Comparison of ENCODE assay signal across 24 cellular contexts in genomic region chr12:49556391-49557186, GRCh38. TPM values are rescaled to one million over a fixed set of nuclear protein-coding genes. Genes with fewer than 3 reads are reported as not detected.
DNase-seq lines count a peak whose midpoint lies in the region; FAIRE-seq and TF ChIP-seq lines count a peak whose summit lies in the region.
"Had no signal": no experiment of that assay in that cellular context is flagged by ENCODE, and none has a peak within 500 bp of the region (broad histone marks: within the 10 kb centered on the region; RNA-seq: fewer than 3 reads in every experiment).

No MANE protein-coding gene starts in this region.

- peaks cover 5% of the 10 kb centered on the region for H3K4me1 ChIP-seq in CD8-positive, alpha-beta memory T cell (ENCODE audit: insufficient read depth, low read length)
- no peaks in the 10 kb centered on the region for H3K4me1 ChIP-seq in neural progenitor cell
- H3K4me1 ChIP-seq: tibial nerve had no signal

- H3K27me3 Mint-ChIP-seq in activated CD4-positive, alpha-beta memory T cell treated with anti-CD3 and anti-CD28 coated beads, Interleukin-2, amount 10 ng/mL, durations not matched to agents 7 days and 5 days = peaks cover 11% of the 10 kb centered on the region
- H3K27me3 Mint-ChIP-seq in activated CD4-positive, alpha-beta memory T cell treated with anti-CD3 and anti-CD28 coated beads for 36 hours = no peaks in the 10 kb centered on the region
- H3K27me3 Mint-ChIP-seq in CD8-positive, alpha-beta memory T cell = no peaks in the 10 kb centered on the region
- no peaks in the 10 kb centered on the region for H3K27me3 Mint-ChIP-seq in activated naive CD8-positive, alpha-beta T cell treated with anti-CD3 and anti-CD28 coated beads for 36 hours
- peaks cover 3% of the 10 kb centered on the region for H3K27me3 Mint-ChIP-seq in neural progenitor cell (ENCODE audit: insufficient read depth, low read depth)
- H3K27me3 Mint-ChIP-seq: stimulated activated naive CD8-positive, alpha-beta T cell treated with anti-CD3 and anti-CD28 coated beads, Interleukin-15, amount 100 ng/mL, for 72 hours had no signal

- no peaks in the 10 kb centered on the region for H4K20me1 ChIP-seq in neural progenitor cell (ENCODE audit: low read depth)

- peak overlapping the region; percentile 63 for H3K27ac Mint-ChIP-seq in activated CD4-positive, alpha-beta memory T cell treated with anti-CD3 and anti-CD28 coated beads, Interleukin-2, amount 10 ng/mL, durations not matched to agents 7 days and 5 days
- H3K27ac Mint-ChIP-seq in activated CD4-positive, alpha-beta memory T cell treated with anti-CD3 and anti-CD28 coated beads for 36 hours = no peak overlapping the region
- peak overlapping the region in 5 of 8 donors; percentile 1 to 86 (median 38) for H3K27ac Mint-ChIP-seq in CD8-positive, alpha-beta memory T cell
- peak overlapping the region; percentile 26 for H3K27ac Mint-ChIP-seq in activated naive CD8-positive, alpha-beta T cell treated with anti-CD3 and anti-CD28 coated beads for 36 hours
- H3K27ac Mint-ChIP-seq in neural progenitor cell = peak overlapping the region; percentile 29

- no peak overlapping the region for H3K27ac ChIP-seq in CD8-positive, alpha-beta memory T cell (ENCODE audit: low read depth, low read length)
- no peak overlapping the region for H3K27ac ChIP-seq in neural progenitor cell
- H3K27ac ChIP-seq: KMS-11, tibial nerve had no signal

- no peak for DNase-seq in activated CD4-positive, alpha-beta memory T cell treated with anti-CD3 and anti-CD28 coated beads, Interleukin-2, amount 10 ng/mL, durations not matched to agents 7 days and 5 days
- DNase-seq in activated CD4-positive, alpha-beta memory T cell treated with anti-CD3 and anti-CD28 coated beads for 36 hours = no peak
- DNase-seq in CD8-positive, alpha-beta memory T cell = no peak
- no peak for DNase-seq in activated naive CD8-positive, alpha-beta T cell treated with anti-CD3 and anti-CD28 coated beads for 36 hours
- DNase-seq in neural progenitor cell (ENCODE audit: low spot score) = no peak
- DNase-seq in KG1 (lab: John Stamatoyannopoulos, UW) = no peak
- no peak for DNase-seq in globus pallidus (ENCODE audit: low spot score)
- DNase-seq in frontal cortex (ENCODE audit: low spot score in 2 of 2) = no peak
- DNase-seq: activated naive CD4-positive, alpha-beta T cell treated with anti-CD3 and anti-CD28 coated beads, Interleukin-2, amount 50 U/mL, for 16 hours; activated T-cell treated with anti-CD3 and anti-CD28 coated beads, Interleukin-2, amount 50 U/mL, for 48 hours; cerebellar nuclear complex; H9; left ventricle myocardium superior; NCI-H1436; NCI-H345; NCI-H748 treated with DMSO at 0.1 percent for 48 hours; nucleus accumbens; stimulated activated naive CD8-positive, alpha-beta T cell treated with anti-CD3 and anti-CD28 coated beads, Interleukin-15, amount 100 ng/mL, for 72 hours; T-helper 2 cell had no signal

- H3K9me3 Mint-ChIP-seq in activated CD4-positive, alpha-beta memory T cell treated with anti-CD3 and anti-CD28 coated beads, Interleukin-2, amount 10 ng/mL, durations not matched to agents 7 days and 5 days = no peaks in the 10 kb centered on the region
- H3K9me3 Mint-ChIP-seq in activated CD4-positive, alpha-beta memory T cell treated with anti-CD3 and anti-CD28 coated beads for 36 hours = no peaks in the 10 kb centered on the region
- H3K9me3 Mint-ChIP-seq in CD8-positive, alpha-beta memory T cell = no peaks in the 10 kb centered on the region
- no peaks in the 10 kb centered on the region for H3K9me3 Mint-ChIP-seq in activated naive CD8-positive, alpha-beta T cell treated with anti-CD3 and anti-CD28 coated beads for 36 hours
- no peaks in the 10 kb centered on the region for H3K9me3 Mint-ChIP-seq in neural progenitor cell
- H3K9me3 Mint-ChIP-seq: H9; stimulated activated naive CD8-positive, alpha-beta T cell treated with anti-CD3 and anti-CD28 coated beads, Interleukin-15, amount 100 ng/mL, for 72 hours had no signal

- no peak overlapping the region for H3K4me3 Mint-ChIP-seq in activated CD4-positive, alpha-beta memory T cell treated with anti-CD3 and anti-CD28 coated beads, Interleukin-2, amount 10 ng/mL, durations not matched to agents 7 days and 5 days
- no peak overlapping the region for H3K4me3 Mint-ChIP-seq in activated CD4-positive, alpha-beta memory T cell treated with anti-CD3 and anti-CD28 coated beads for 36 hours
- peak overlapping the region in 1 of 7 donors; percentile 44 for H3K4me3 Mint-ChIP-seq in CD8-positive, alpha-beta memory T cell
- no peak overlapping the region for H3K4me3 Mint-ChIP-seq in activated naive CD8-positive, alpha-beta T cell treated with anti-CD3 and anti-CD28 coated beads for 36 hours
- peak overlapping the region; percentile 15 for H3K4me3 Mint-ChIP-seq in neural progenitor cell
- H3K4me3 Mint-ChIP-seq: H9; stimulated activated naive CD8-positive, alpha-beta T cell treated with anti-CD3 and anti-CD28 coated beads, Interleukin-15, amount 100 ng/mL, for 72 hours had no signal

- FAIRE-seq in frontal cortex (lab: Jason Lieb, UNC) = no peak
- FAIRE-seq: endothelial cell of umbilical vein had no signal

- H3K9ac ChIP-seq in neural progenitor cell = no peak overlapping the region
- H3K9ac ChIP-seq: KMS-11 had no signal

- H3K36me3 Mint-ChIP-seq in activated CD4-positive, alpha-beta memory T cell treated with anti-CD3 and anti-CD28 coated beads, Interleukin-2, amount 10 ng/mL, durations not matched to agents 7 days and 5 days (ENCODE audit: low read depth) = peaks cover 30% of the 10 kb centered on the region
- H3K36me3 Mint-ChIP-seq in activated CD4-positive, alpha-beta memory T cell treated with anti-CD3 and anti-CD28 coated beads for 36 hours = peaks cover 13% of the 10 kb centered on the region
- peaks cover 0 to 48% (median 7%) of the 10 kb centered on the region in 3 donors for H3K36me3 Mint-ChIP-seq in CD8-positive, alpha-beta memory T cell
- H3K36me3 Mint-ChIP-seq in activated naive CD8-positive, alpha-beta T cell treated with anti-CD3 and anti-CD28 coated beads for 36 hours = peaks cover 11% of the 10 kb centered on the region
- peaks cover 9% of the 10 kb centered on the region for H3K36me3 Mint-ChIP-seq in neural progenitor cell

- CTCF ChIA-PET in activated CD4-positive, alpha-beta memory T cell treated with anti-CD3 and anti-CD28 coated beads, Interleukin-2, amount 10 ng/mL, durations not matched to agents 7 days and 5 days (lab: Charles Lee) = interaction anchor here (1.0 to 1.8 kb wide), 3 partner anchors 18 to 198 kb away, joined by 3 to 7 read pairs (median 4); partner anchors contain the start of gene KCNH3
- CTCF ChIA-PET in activated CD4-positive, alpha-beta memory T cell treated with anti-CD3 and anti-CD28 coated beads for 36 hours (lab: Charles Lee) = no interaction called here
- CTCF ChIA-PET in CD8-positive, alpha-beta memory T cell (lab: Charles Lee) = interaction anchor here (1.1 kb wide), 1 partner anchor 214 kb away, joined by 3 read pairs; no protein-coding TSS in a partner anchor

- H3K36me3 ChIP-seq in CD8-positive, alpha-beta memory T cell (ENCODE audit: insufficient read depth, low read length) = peaks cover 26% of the 10 kb centered on the region
- no peaks in the 10 kb centered on the region for H3K36me3 ChIP-seq in neural progenitor cell

- no peak overlapping the region for H3K4me3 ChIP-seq in CD8-positive, alpha-beta memory T cell (ENCODE audit: low read length)
- no peak overlapping the region for H3K4me3 ChIP-seq in neural progenitor cell
- H3K4me3 ChIP-seq: tibial nerve had no signal

- H3K4me1 Mint-ChIP-seq in activated CD4-positive, alpha-beta memory T cell treated with anti-CD3 and anti-CD28 coated beads, Interleukin-2, amount 10 ng/mL, durations not matched to agents 7 days and 5 days = peaks cover 20% of the 10 kb centered on the region
- H3K4me1 Mint-ChIP-seq in activated CD4-positive, alpha-beta memory T cell treated with anti-CD3 and anti-CD28 coated beads for 36 hours (ENCODE audit: low read depth) = peaks cover 9% of the 10 kb centered on the region
- H3K4me1 Mint-ChIP-seq in CD8-positive, alpha-beta memory T cell = peaks cover 8 to 14% (median 13%) of the 10 kb centered on the region in 3 donors
- H3K4me1 Mint-ChIP-seq in activated naive CD8-positive, alpha-beta T cell treated with anti-CD3 and anti-CD28 coated beads for 36 hours = peaks cover 25% of the 10 kb centered on the region
- H3K4me1 Mint-ChIP-seq in neural progenitor cell = peaks cover 6% of the 10 kb centered on the region
- H3K4me1 Mint-ChIP-seq: H9 had no signal

- no peaks in the 10 kb centered on the region for H3F3A ChIP-seq in neural progenitor cell (ENCODE audit: low read depth)

- intact Hi-C loops in activated CD4-positive, alpha-beta memory T cell treated with anti-CD3 and anti-CD28 coated beads for 36 hours (cut with micrococcal nuclease) = no loop called here

- TF ChIP-seq CTCF in neural progenitor cell (IDR thresholded peaks at IDR 0.05) = no peak

- no peak overlapping the region for H3K4me2 ChIP-seq in neural progenitor cell
- H3K4me2 ChIP-seq: KMS-11 had no signal

- POLR2A ChIA-PET in activated CD4-positive, alpha-beta memory T cell treated with anti-CD3 and anti-CD28 coated beads, Interleukin-2, amount 10 ng/mL, durations not matched to agents 7 days and 5 days (lab: Charles Lee) = interaction anchor here (0.6 to 9.5 kb wide), 3 partner anchors 9 to 20 kb away, joined by 3 to 76 read pairs (median 5); partner anchors contain the start of gene MCRS1
- POLR2A ChIA-PET in activated CD4-positive, alpha-beta memory T cell treated with anti-CD3 and anti-CD28 coated beads for 36 hours (lab: Charles Lee) = no interaction called here
- POLR2A ChIA-PET in CD8-positive, alpha-beta memory T cell (lab: Charles Lee) = no interaction called here

- no peaks in the 10 kb centered on the region for H3K27me3 ChIP-seq in CD8-positive, alpha-beta memory T cell (ENCODE audit: insufficient read depth, low read length, poor library complexity, severe bottlenecking)
- H3K27me3 ChIP-seq in neural progenitor cell = peaks cover 17% of the 10 kb centered on the region
- H3K27me3 ChIP-seq: tibial nerve had no signal

- no peaks in the 10 kb centered on the region for H3K79me2 ChIP-seq in neural progenitor cell (ENCODE audit: low read depth)

- H2AFZ ChIP-seq in neural progenitor cell (replicated peaks) = no peak overlapping the region

- no peaks in the 10 kb centered on the region for H3K9me3 ChIP-seq in CD8-positive, alpha-beta memory T cell (ENCODE audit: low read length)
- H3K9me3 ChIP-seq in neural progenitor cell (ENCODE audit: low read depth) = no peaks in the 10 kb centered on the region
- H3K9me3 ChIP-seq: tibial nerve had no signal

RNA-seq across cellular contexts. Expression of gene MCRS1, which starts 11.4 kb away (rescaled TPM):
- 10 to 100 TPM; 70.5 to 73.1 TPM for total RNA-seq in activated CD4-positive, alpha-beta memory T cell treated with anti-CD3 and anti-CD28 coated beads, Interleukin-2, amount 10 ng/mL, durations not matched to agents 7 days and 5 days
- 10 to 100 TPM; 52.3 to 56.8 TPM for total RNA-seq in activated CD4-positive, alpha-beta memory T cell treated with anti-CD3 and anti-CD28 coated beads for 36 hours
- total RNA-seq in CD8-positive, alpha-beta memory T cell = 10 to 100 TPM; 89.1 to 96.5 TPM
- polyA plus RNA-seq in CD8-positive, alpha-beta memory T cell = 61.6 TPM
- 10 to 100 TPM; 73.6 to 78.2 TPM for total RNA-seq in activated naive CD8-positive, alpha-beta T cell treated with anti-CD3 and anti-CD28 coated beads for 36 hours
- total RNA-seq in neural progenitor cell (ENCODE audit: low replicate concordance) = 62.4 and 91.5 TPM in 2 replicates
- 35.9 TPM for total RNA-seq in frontal cortex

RNA-seq across cellular contexts. Expression of gene KCNH3, which starts 17.8 kb away (rescaled TPM):
- under 1 TPM; 0.58 to 0.90 TPM for total RNA-seq in activated CD4-positive, alpha-beta memory T cell treated with anti-CD3 and anti-CD28 coated beads, Interleukin-2, amount 10 ng/mL, durations not matched to agents 7 days and 5 days
- total RNA-seq in activated CD4-positive, alpha-beta memory T cell treated with anti-CD3 and anti-CD28 coated beads for 36 hours = 1 to 10 TPM; 1.2 to 1.3 TPM
- 1 to 10 TPM; 2.5 to 3.1 TPM for total RNA-seq in CD8-positive, alpha-beta memory T cell
- polyA plus RNA-seq in CD8-positive, alpha-beta memory T cell = 1.4 TPM
- 10 to 100 TPM; 10.2 to 10.9 TPM for total RNA-seq in activated naive CD8-positive, alpha-beta T cell treated with anti-CD3 and anti-CD28 coated beads for 36 hours
- total RNA-seq in neural progenitor cell (ENCODE audit: low replicate concordance) (0.19 TPM in 1 of 2 replicates, not detected in the other), frontal cortex (3.7 TPM)

RNA-seq across cellular contexts. Expression of gene FAM186B, which starts 48.9 kb away (rescaled TPM):
- total RNA-seq in activated CD4-positive, alpha-beta memory T cell treated with anti-CD3 and anti-CD28 coated beads, Interleukin-2, amount 10 ng/mL, durations not matched to agents 7 days and 5 days = not detected
- not detected for total RNA-seq in activated CD4-positive, alpha-beta memory T cell treated with anti-CD3 and anti-CD28 coated beads for 36 hours
- total RNA-seq in CD8-positive, alpha-beta memory T cell = under 1 TPM; 0.11 to 0.15 TPM
- not detected for polyA plus RNA-seq in CD8-positive, alpha-beta memory T cell
- under 1 TPM; 0.14 to 0.41 TPM for total RNA-seq in activated naive CD8-positive, alpha-beta T cell treated with anti-CD3 and anti-CD28 coated beads for 36 hours
- 0.25 TPM in 1 of 2 replicates, not detected in the other for total RNA-seq in neural progenitor cell (ENCODE audit: low replicate concordance)
- 0.41 TPM for total RNA-seq in frontal cortex
- total RNA-seq: G401, skeletal muscle tissue had no signal
